In genomic region chr22:42972592-42973535, GRCh38 we compare ENCODE assay signal across 14 cellular contexts. TPM values are rescaled to one million over a fixed set of nuclear protein-coding genes. Genes with fewer than 3 reads are reported as not detected.
DNase-seq lines count a peak whose midpoint lies in the region; ATAC-seq and TF ChIP-seq lines count a peak whose summit lies in the region.
"Had no signal": no experiment of that assay in that cellular context is flagged by ENCODE, and none has a peak within 500 bp of the region (broad histone marks: within the 10 kb centered on the region; RNA-seq: fewer than 3 reads in every experiment).

No MANE protein-coding gene starts in this region.

- H3K23ac ChIP-seq in mesenchymal stem cell (ENCODE audit: low read length in 2 of 2): no peak overlapping the region

- H3K27ac ChIP-seq in body of pancreas: peak overlapping the region; percentile 9 to 58 (median 24)
- no peak overlapping the region for H3K27ac ChIP-seq in mesenchymal stem cell (ENCODE audit: low read length, poor library complexity, severe bottlenecking)
- peak overlapping the region; percentile 65 to 79 (median 70) for H3K27ac ChIP-seq in transverse colon
- H3K27ac ChIP-seq: neural progenitor cell, tibial artery had no signal

- no peaks in the 10 kb centered on the region for H3K27me3 Mint-ChIP-seq in activated naive CD4-positive, alpha-beta T cell treated with anti-CD3 and anti-CD28 coated beads for 36 hours (ENCODE audit: low read depth)

- no peak overlapping the region for H2AK5ac ChIP-seq in mesenchymal stem cell (ENCODE audit: low read length, severe bottlenecking)

- H3K9me3 ChIP-seq in body of pancreas (no peaks in the 10 kb centered on the region), mesenchymal stem cell (ENCODE audit: control insufficient read depth, low read length) (no peaks in the 10 kb centered on the region), transverse colon (no peaks in the 10 kb centered on the region)
- H3K9me3 ChIP-seq: Caco-2, tibial artery had no signal

- H4K91ac ChIP-seq in mesenchymal stem cell (ENCODE audit: low read length): no peak overlapping the region

- H3K27me3 ChIP-seq in body of pancreas: no peaks in the 10 kb centered on the region
- no peaks in the 10 kb centered on the region for H3K27me3 ChIP-seq in mesenchymal stem cell (ENCODE audit: control insufficient read depth in 1 of 2, insufficient read depth in 1 of 2, low read length in 2 of 2)
- H3K27me3 ChIP-seq in transverse colon: no peaks in the 10 kb centered on the region
- H3K27me3 ChIP-seq: dorsolateral prefrontal cortex, neural progenitor cell, tibial artery had no signal

- no peak overlapping the region for H3K4me2 ChIP-seq in mesenchymal stem cell (ENCODE audit: low read length, poor library complexity, severe bottlenecking)
- H3K4me2 ChIP-seq: neural progenitor cell had no signal

- H3K4me3 ChIP-seq in body of pancreas: no peak overlapping the region
- H3K4me3 ChIP-seq in mesenchymal stem cell (ENCODE audit: insufficient read depth in 1 of 2, low read depth in 1 of 2, low read length in 2 of 2): no peak overlapping the region
- no peak overlapping the region for H3K4me3 ChIP-seq in transverse colon
- H3K4me3 ChIP-seq: dorsolateral prefrontal cortex, neural progenitor cell, tibial artery had no signal

- no peak overlapping the region for H2BK15ac ChIP-seq in mesenchymal stem cell (ENCODE audit: low read depth, poor library complexity, severe bottlenecking)

- intact Hi-C loops in activated naive CD4-positive, alpha-beta T cell treated with anti-CD3 and anti-CD28 coated beads for 36 hours (cut with micrococcal nuclease): no loop called here
- intact Hi-C loops in body of pancreas (cut with DNase I) (no loop called here), transverse colon (cut with DNase I; ENCODE audit: low total_unique reads) (no loop called here)

- H3K79me1 ChIP-seq in mesenchymal stem cell (replicated peaks; ENCODE audit: low read length, poor library complexity, severe bottlenecking): peaks cover 34% of the 10 kb centered on the region

- no peak for TF ChIP-seq POLR2A in body of pancreas (IDR thresholded peaks at IDR 0.05)
- no peak for TF ChIP-seq POLR2A in transverse colon (IDR thresholded peaks at IDR 0.05)

- no peak overlapping the region for H2BK12ac ChIP-seq in mesenchymal stem cell (ENCODE audit: low read length in 2 of 2)

- H2BK5ac ChIP-seq in mesenchymal stem cell (ENCODE audit: low read depth, low read length, poor library complexity, severe bottlenecking): no peak overlapping the region

- TF ChIP-seq CTCF in body of pancreas (IDR thresholded peaks at IDR 0.05) (no peak), transverse colon (IDR thresholded peaks at IDR 0.05) (no peak)

- H3K4me1 Mint-ChIP-seq in activated naive CD4-positive, alpha-beta T cell treated with anti-CD3 and anti-CD28 coated beads for 36 hours (ENCODE audit: low read depth): peaks cover 58% of the 10 kb centered on the region

- no peak overlapping the region for H3K4me3 Mint-ChIP-seq in activated naive CD4-positive, alpha-beta T cell treated with anti-CD3 and anti-CD28 coated beads for 36 hours

- no peak overlapping the region for H3K4ac ChIP-seq in mesenchymal stem cell (ENCODE audit: low read depth in 1 of 2, low read length in 2 of 2)

- no peak overlapping the region for H4K8ac ChIP-seq in mesenchymal stem cell (ENCODE audit: low read length)

- TF ChIP-seq EP300 in transverse colon (IDR thresholded peaks at IDR 0.05; ENCODE audit: low read depth): no peak

- in situ Hi-C loops in transverse colon (cut with MboI; ENCODE audit: low pct_ligation_motif_present in 1 of 4, low pct_unique_long_range_greater_than_20kb in 1 of 4, low sequenced_read_pairs in 3 of 4): no loop called here

- peak; percentile 52 for ATAC-seq in body of pancreas

- H3K36me3 Mint-ChIP-seq in activated naive CD4-positive, alpha-beta T cell treated with anti-CD3 and anti-CD28 coated beads for 36 hours (ENCODE audit: low read depth): peaks cover 12% of the 10 kb centered on the region

- no peaks in the 10 kb centered on the region for H3K36me3 ChIP-seq in body of pancreas (replicated peaks in 1 of 2; ENCODE audit: insufficient read depth in 1 of 2, low read depth in 2 of 2)
- H3K36me3 ChIP-seq in mesenchymal stem cell (ENCODE audit: control insufficient read depth in 1 of 2, insufficient read depth in 2 of 2, low read depth in 1 of 2, low read length in 2 of 2): peaks cover 0 to 11% of the 10 kb centered on the region in 2 experiments
- no peaks in the 10 kb centered on the region for H3K36me3 ChIP-seq in transverse colon
- H3K36me3 ChIP-seq: neural progenitor cell had no signal

- CTCF ChIA-PET in activated naive CD4-positive, alpha-beta T cell treated with anti-CD3 and anti-CD28 coated beads for 36 hours (lab: Charles Lee): no interaction called here

- peaks cover 3% of the 10 kb centered on the region for H3K9me3 Mint-ChIP-seq in activated naive CD4-positive, alpha-beta T cell treated with anti-CD3 and anti-CD28 coated beads for 36 hours

- H3K18ac ChIP-seq in mesenchymal stem cell (ENCODE audit: low read depth in 1 of 2, low read length in 2 of 2): no peak overlapping the region

- H3K9ac ChIP-seq in mesenchymal stem cell (ENCODE audit: low read length): no peak overlapping the region
- H3K9ac ChIP-seq: neural progenitor cell had no signal

- peak overlapping the region; percentile 7 for H3K27ac Mint-ChIP-seq in activated naive CD4-positive, alpha-beta T cell treated with anti-CD3 and anti-CD28 coated beads for 36 hours
- H3K27ac Mint-ChIP-seq: neural progenitor cell had no signal

- DNase-seq in activated naive CD4-positive, alpha-beta T cell treated with anti-CD3 and anti-CD28 coated beads for 36 hours: peak; percentile 19
- no peak for DNase-seq in activated naive CD4-positive, alpha-beta T cell treated with anti-CD3 and anti-CD28 coated beads, Interleukin-2, amount 50 U/mL, for 16 hours
- DNase-seq in body of pancreas (peak in 3 of 4 donors; percentile 41 to 71 (median 57)), mesenchymal stem cell (peak; percentile 21), transverse colon (peak; percentile 39), T1000 (lab: John Stamatoyannopoulos, UW) (no peak), NCI-H1930 (lab: John Stamatoyannopoulos, UW) (no peak)
- no peak for DNase-seq in stimulated activated CD4-positive, alpha-beta T cell treated with anti-CD3 and anti-CD28 coated beads, Interleukin-15, amount 100 ng/mL, for 24 hours
- DNase-seq: Caco-2, dorsolateral prefrontal cortex, NCI-H1417 treated with DMSO at 0.1 percent for 48 hours, NCI-H510A treated with DMSO at 0.1 percent for 48 hours had no signal

- no peak overlapping the region for H2BK120ac ChIP-seq in mesenchymal stem cell (ENCODE audit: low read depth, low read length)

- H3K14ac ChIP-seq in mesenchymal stem cell (ENCODE audit: low read length in 2 of 2): no peak overlapping the region

- peaks cover 46% of the 10 kb centered on the region for H3K4me1 ChIP-seq in body of pancreas
- H3K4me1 ChIP-seq in mesenchymal stem cell (ENCODE audit: control insufficient read depth, insufficient read depth, low read depth, low read length): peaks cover 20% of the 10 kb centered on the region
- peaks cover 34 to 78% (median 45%) of the 10 kb centered on the region in 4 donors for H3K4me1 ChIP-seq in transverse colon

- WGBS in body of pancreas, 2 donors: 36 to 45% methylated on average over 10 of the region's 10 CpGs
- 88% methylated on average over 9 of the region's 10 CpGs for WGBS in mesenchymal stem cell
- 29 to 50% methylated on average over 9 to 10 of the region's 10 CpGs for WGBS in transverse colon (ENCODE audit: low coverage in 1 of 2), 2 donors

- no peak overlapping the region for H2AFZ ChIP-seq in mesenchymal stem cell (ENCODE audit: low read depth, low read length)
- H2AFZ ChIP-seq: neural progenitor cell had no signal

RNA-seq across cellular contexts. Expression of gene PACSIN2, which starts 42.1 kb away (rescaled TPM):
- total RNA-seq in activated naive CD4-positive, alpha-beta T cell treated with anti-CD3 and anti-CD28 coated beads for 36 hours: 10 to 100 TPM; 31.2 to 32.9 TPM
- total RNA-seq in body of pancreas (100 to 1,000 TPM; 117 to 118 TPM), transverse colon (100 to 1,000 TPM in 3 of 4 donors, 10 to 100 TPM in 1; 53.9 to 250 (median 198) TPM)
- 33.2 TPM for polyA plus RNA-seq in mesenchymal stem cell (2013, experiment 1 of 2)
- polyA plus RNA-seq in mesenchymal stem cell (2013, experiment 2 of 2): 35.1 TPM

Comparison
In these comparisons a context has a peak if more than half of its experiments do, and no peak if none do; other contexts are left out.
1. DNase-seq: peak in activated naive CD4-positive, alpha-beta T cell treated with anti-CD3 and anti-CD28 coated beads for 36 hours (single experiment), body of pancreas (3 of 4), mesenchymal stem cell (single experiment) and transverse colon (single experiment); none in activated naive CD4-positive, alpha-beta T cell treated with anti-CD3 and anti-CD28 coated beads, Interleukin-2, amount 50 U/mL, for 16 hours (single experiment), stimulated activated CD4-positive, alpha-beta T cell treated with anti-CD3 and anti-CD28 coated beads, Interleukin-15, amount 100 ng/mL, for 24 hours (single experiment), T1000 (single experiment) and NCI-H1930 (0 of 2).